ENCODE assay signal across 1 cellular context in genomic region chr7:28183627-28184026, GRCh38.
TF ChIP-seq lines count a peak whose summit lies in the region.

No MANE protein-coding gene starts in this region.

TF ChIP-seq in K562, 482 proteins besides CTCF, POLR2A, EP300 and RAD21:
- TF ChIP-seq CEBPZ (IDR thresholded peaks at IDR 0.05; ENCODE audit: borderline replicate concordance, low read depth, low read length) (no peak), MLLT1 (IDR thresholded peaks at IDR 0.05) (no peak), ZNF644 (tag; IDR thresholded peaks at IDR 0.05; ENCODE audit: low read depth) (no peak), E2F8 (IDR thresholded peaks at IDR 0.05; ENCODE audit: low read depth, partially characterized antibody) (no peak), RBM22 (IDR thresholded peaks at IDR 0.05; ENCODE audit: low read depth, low read length, poor library complexity, severe bottlenecking) (no peak)
